Comparison of ENCODE assay signal across 9 cellular contexts in genomic region chr4:167233523-167234387, GRCh38. TPM values are rescaled to one million over a fixed set of nuclear protein-coding genes. Genes with fewer than 3 reads are reported as not detected.
A peak's percentile ranks its signal among the peaks of the same experiment; 100 is the strongest.
DNase-seq lines count a peak whose midpoint lies in the region; FAIRE-seq and TF ChIP-seq lines count a peak whose summit lies in the region.
"Had no signal": no experiment of that assay in that cellular context is flagged by ENCODE, and none has a peak within 500 bp of the region (broad histone marks: within the 10 kb centered on the region; RNA-seq: fewer than 3 reads in every experiment).

No MANE protein-coding gene starts in this region.

- H3K9me3 ChIP-seq in astrocyte (ENCODE audit: insufficient read depth, low read depth, low read length) (no peaks in the 10 kb centered on the region), Karpas-422 (ENCODE audit: low read length) (no peaks in the 10 kb centered on the region)

- peaks cover 2% of the 10 kb centered on the region for H3K4me1 Mint-ChIP-seq in astrocyte (ENCODE audit: low read depth, unreplicated experiment)
- H3K4me1 Mint-ChIP-seq in immature natural killer cell, result no peaks in the 10 kb centered on the region
- peaks cover 8% of the 10 kb centered on the region for H3K4me1 Mint-ChIP-seq in stimulated activated naive CD8-positive, alpha-beta T cell treated with anti-CD3 and anti-CD28 coated beads, Interleukin-15, Interleukin-2, amounts not matched to agents 100 ng/mL and 50 ng/mL, for 24 hours (ENCODE audit: low read depth)

- H3K4me3 ChIP-seq in astrocyte (ENCODE audit: insufficient read depth, low read depth, low read length) (peak overlapping the region; percentile 78), Karpas-422 (ENCODE audit: low read length) (no peak overlapping the region)

- no peak for TF ChIP-seq CTCF in astrocyte (IDR thresholded peaks at IDR 0.05; ENCODE audit: insufficient read depth, low read depth, low read length)

- H3K27me3 ChIP-seq in astrocyte (ENCODE audit: insufficient read depth, low read length) (peaks cover 18% of the 10 kb centered on the region), Karpas-422 (ENCODE audit: low read length) (no peaks in the 10 kb centered on the region)

- H3K4me3 Mint-ChIP-seq in astrocyte (ENCODE audit: unreplicated experiment), result peak overlapping the region; percentile 97
- H3K4me3 Mint-ChIP-seq in immature natural killer cell, result peak overlapping the region; percentile 43 to 82 (median 70)
- peak overlapping the region; percentile 69 for H3K4me3 Mint-ChIP-seq in stimulated activated naive CD8-positive, alpha-beta T cell treated with anti-CD3 and anti-CD28 coated beads, Interleukin-15, Interleukin-2, amounts not matched to agents 100 ng/mL and 50 ng/mL, for 24 hours
- H3K4me3 Mint-ChIP-seq: CD4-positive, CD25-positive, alpha-beta regulatory T cell had no signal

- H3K27ac Mint-ChIP-seq in astrocyte (ENCODE audit: unreplicated experiment) (no peak overlapping the region), immature natural killer cell (peak overlapping the region in 1 of 6 donors; percentile 58)
- no peak overlapping the region for H3K27ac Mint-ChIP-seq in stimulated activated naive CD8-positive, alpha-beta T cell treated with anti-CD3 and anti-CD28 coated beads, Interleukin-15, Interleukin-2, amounts not matched to agents 100 ng/mL and 50 ng/mL, for 24 hours
- H3K27ac Mint-ChIP-seq: CD4-positive, CD25-positive, alpha-beta regulatory T cell had no signal

- peaks cover 9% of the 10 kb centered on the region for H3K4me1 ChIP-seq in astrocyte (ENCODE audit: insufficient read depth, low read length)
- no peaks in the 10 kb centered on the region for H3K4me1 ChIP-seq in Karpas-422 (ENCODE audit: low read length)

- no peak for FAIRE-seq in astrocyte (lab: Jason Lieb, UNC)

- H3K36me3 ChIP-seq in astrocyte (ENCODE audit: insufficient read depth, low read length) (no peaks in the 10 kb centered on the region), Karpas-422 (ENCODE audit: insufficient read depth, low read length) (no peaks in the 10 kb centered on the region)

- H3K27me3 Mint-ChIP-seq in astrocyte (ENCODE audit: low read depth, unreplicated experiment), result peaks cover 36% of the 10 kb centered on the region
- H3K27me3 Mint-ChIP-seq in immature natural killer cell (ENCODE audit: low read depth in 3 of 3), result peaks cover 0 to 8% (median 2%) of the 10 kb centered on the region in 3 donors
- H3K27me3 Mint-ChIP-seq in stimulated activated naive CD8-positive, alpha-beta T cell treated with anti-CD3 and anti-CD28 coated beads, Interleukin-15, Interleukin-2, amounts not matched to agents 100 ng/mL and 50 ng/mL, for 24 hours, result peaks cover 35% of the 10 kb centered on the region

- H3K36me3 Mint-ChIP-seq in astrocyte (ENCODE audit: low read depth, unreplicated experiment), result no peaks in the 10 kb centered on the region
- no peaks in the 10 kb centered on the region for H3K36me3 Mint-ChIP-seq in immature natural killer cell
- H3K36me3 Mint-ChIP-seq in stimulated activated naive CD8-positive, alpha-beta T cell treated with anti-CD3 and anti-CD28 coated beads, Interleukin-15, Interleukin-2, amounts not matched to agents 100 ng/mL and 50 ng/mL, for 24 hours (ENCODE audit: low read depth), result no peaks in the 10 kb centered on the region
- H3K36me3 Mint-ChIP-seq: CD4-positive, CD25-positive, alpha-beta regulatory T cell had no signal

- H3K4me2 ChIP-seq in astrocyte (ENCODE audit: low read length) (peak overlapping the region; percentile 99), Karpas-422 (ENCODE audit: low read depth, low read length, poor library complexity, severe bottlenecking) (no peak overlapping the region)

- H3K9me2 ChIP-seq in Karpas-422 (replicated peaks; ENCODE audit: insufficient read depth, low read length), result no peaks in the 10 kb centered on the region

- DNase-seq in NCI-H1436 (lab: John Stamatoyannopoulos, UW), result peak; percentile 20
- no peak for DNase-seq in NCI-H1436 treated with DMSO at 0.1 percent for 48 hours (lab: John Stamatoyannopoulos, UW)
- DNase-seq in HK-2 (ENCODE audit: unreplicated experiment), result peak; percentile 10
- peak; percentile 21 for DNase-seq in astrocyte (ENCODE audit: low read depth)
- DNase-seq in immature natural killer cell, result peak in 2 of 3 donors; percentile 14 to 19
- no peak for DNase-seq in Karpas-422
- DNase-seq in SW 1271 (lab: John Stamatoyannopoulos, UW), result no peak

- H3K9ac ChIP-seq in astrocyte (ENCODE audit: low read length) (peak overlapping the region; percentile 73), Karpas-422 (ENCODE audit: low read length) (no peak overlapping the region)

- H3K9me3 Mint-ChIP-seq in astrocyte (ENCODE audit: unreplicated experiment) (peaks cover 2% of the 10 kb centered on the region), immature natural killer cell (peaks cover 0 to 25% (median 7%) of the 10 kb centered on the region in 6 donors)
- H3K9me3 Mint-ChIP-seq in stimulated activated naive CD8-positive, alpha-beta T cell treated with anti-CD3 and anti-CD28 coated beads, Interleukin-15, Interleukin-2, amounts not matched to agents 100 ng/mL and 50 ng/mL, for 24 hours, result no peaks in the 10 kb centered on the region

- H4K20me1 ChIP-seq in astrocyte (ENCODE audit: insufficient read depth, low read length) (no peaks in the 10 kb centered on the region), Karpas-422 (ENCODE audit: insufficient read depth, low read depth, low read length) (no peaks in the 10 kb centered on the region)

- H3K27ac ChIP-seq in astrocyte (ENCODE audit: low read depth, low read length) (no peak overlapping the region), Karpas-422 (ENCODE audit: low read length) (no peak overlapping the region)

- H2AFZ ChIP-seq in astrocyte (ENCODE audit: low read depth, low read length), result peak overlapping the region; percentile 97
- H2AFZ ChIP-seq in Karpas-422 (ENCODE audit: low read length), result no peak overlapping the region

- H3K79me2 ChIP-seq in astrocyte (ENCODE audit: insufficient read depth, low read length) (no peaks in the 10 kb centered on the region), Karpas-422 (ENCODE audit: low read length) (no peaks in the 10 kb centered on the region)

RNA-seq across cellular contexts. Expression of gene SPOCK3, which starts 0.5 kb away (rescaled TPM):
- 0.36 and 0.59 TPM in 2 replicates for total RNA-seq in astrocyte
- not detected for polyA plus RNA-seq in immature natural killer cell
- 0.65 TPM in 1 of 2 replicates, not detected in the other for total RNA-seq in Karpas-422 (2014; rRNA removed; shearing (Covaris generic); ENCODE audit: low replicate concordance)
- total RNA-seq: CD4-positive, CD25-positive, alpha-beta regulatory T cell had no signal
- polyA plus RNA-seq: CD4-positive, CD25-positive, alpha-beta regulatory T cell had no signal

Comparison
In these comparisons a context has a peak if more than half of its experiments do, and no peak if none do; other contexts are left out.
1. DNase-seq: peak in NCI-H1436 (single experiment), HK-2 (single experiment), astrocyte (single experiment) and immature natural killer cell (2 of 3); none in NCI-H1436 treated with DMSO at 0.1 percent for 48 hours (single experiment), Karpas-422 (single experiment) and SW 1271 (0 of 2).
2. Peak in every context shown above with its lines, with median percentiles within 50 percentile points of each other: H3K4me3 Mint-ChIP-seq.